Comparison of ENCODE assay signal across 18 cellular contexts in genomic region chr7:29328050-29328449, GRCh38.
DNase-seq lines count a peak whose midpoint lies in the region; ATAC-seq and TF ChIP-seq lines count a peak whose summit lies in the region.
"Had no signal": no experiment of that assay in that cellular context is flagged by ENCODE, and none has a peak within 500 bp of the region (broad histone marks: within the 10 kb centered on the region; RNA-seq: fewer than 3 reads in every experiment).

No MANE protein-coding gene starts in this region.

- CTCF ChIA-PET in A673 (lab: Charles Lee) = no interaction called here
- CTCF ChIA-PET in T-cell (lab: Charles Lee) = no interaction called here

- no peak overlapping the region for H3K27ac Mint-ChIP-seq in T-cell
- no peak overlapping the region for H3K27ac Mint-ChIP-seq in T-helper 17 cell
- H3K27ac Mint-ChIP-seq: activated naive CD8-positive, alpha-beta T cell; activated T-cell treated with anti-CD3 and anti-CD28 coated beads, Interleukin-2, amount 50 U/mL, for 24 hours; naive thymus-derived CD4-positive, alpha-beta T cell had no signal

- ATAC-seq in RWPE2 (ENCODE audit: low read depth) (no peak), left lung (peak; percentile 44), T-cell (replicated peaks in 1 of 4) (no peak), T-helper 17 cell (no peak)
- ATAC-seq: K562; naive thymus-derived CD4-positive, alpha-beta T cell had no signal

- TF ChIP-seq CTCF in A673 (conservative IDR thresholded peaks at IDR 0.05; ENCODE audit: low read depth, low read length) (no peak), RWPE2 (IDR thresholded peaks at IDR 0.05; ENCODE audit: poor library complexity, severe bottlenecking) (no peak), left lung (IDR thresholded peaks at IDR 0.05) (no peak)

- H3K27ac ChIP-seq in A673 (ENCODE audit: low read depth, low read length, poor library complexity, severe bottlenecking) (peak overlapping the region; percentile 72), RWPE2 (ENCODE audit: poor library complexity, severe bottlenecking) (peak overlapping the region; percentile 68), left lung (no peak overlapping the region)

- H3K4me3 Mint-ChIP-seq in T-cell = no peak overlapping the region
- no peak overlapping the region for H3K4me3 Mint-ChIP-seq in T-helper 17 cell
- H3K4me3 Mint-ChIP-seq: activated naive CD8-positive, alpha-beta T cell; activated T-cell treated with anti-CD3 and anti-CD28 coated beads, Interleukin-2, amount 50 U/mL, for 24 hours; naive thymus-derived CD4-positive, alpha-beta T cell had no signal

- DNase-seq in A673 (ENCODE audit: low spot score) = no peak
- DNase-seq in DMS53 (lab: John Stamatoyannopoulos, UW) = peak; percentile 34
- no peak for DNase-seq in RWPE2 (ENCODE audit: low spot score)
- no peak for DNase-seq in left lung
- no peak for DNase-seq in A172 (ENCODE audit: low spot score)
- DNase-seq in T-cell = no peak
- no peak for DNase-seq in NCI-H187 (lab: John Stamatoyannopoulos, UW)
- DNase-seq in T-helper 17 cell = no peak
- DNase-seq: activated CD4-positive, alpha-beta T cell treated with anti-CD3 and anti-CD28 coated beads, Interleukin-2, amount 50 U/mL, for 1 hour; activated T-cell treated with anti-CD3 and anti-CD28 coated beads, Interleukin-2, amount 50 U/mL, for 24 hours; effector CD8-positive, alpha-beta T cell; naive thymus-derived CD4-positive, alpha-beta T cell; NCI-H1694; retina; SHP77 treated with DMSO at 0.1 percent for 48 hours; substantia nigra had no signal

- H3K9me3 Mint-ChIP-seq in T-cell = peaks cover 0 to 3% (median 0%) of the 10 kb centered on the region in 3 donors
- H3K9me3 Mint-ChIP-seq: activated T-cell treated with anti-CD3 and anti-CD28 coated beads, Interleukin-2, amount 50 U/mL, for 24 hours had no signal

- H3K27me3 Mint-ChIP-seq in T-cell (no peaks in the 10 kb centered on the region), T-helper 17 cell (peaks cover 13% of the 10 kb centered on the region)
- H3K27me3 Mint-ChIP-seq: activated naive CD8-positive, alpha-beta T cell; activated T-cell treated with anti-CD3 and anti-CD28 coated beads, Interleukin-2, amount 50 U/mL, for 24 hours had no signal

- BruUV-seq in A673 (replicated peaks; lab: Mats Ljungman, UMichigan) = TSS peak; percentile 24

- POLR2A ChIA-PET in A673 (lab: Charles Lee; ENCODE audit: low non-redundant PET) (no interaction called here), T-cell (lab: Charles Lee) (no interaction called here)

- no peaks in the 10 kb centered on the region for H3K36me3 ChIP-seq in A673 (ENCODE audit: insufficient read depth, low read length, poor library complexity, severe bottlenecking)
- no peaks in the 10 kb centered on the region for H3K36me3 ChIP-seq in RWPE2 (ENCODE audit: low read depth)
- H3K36me3 ChIP-seq in left lung = no peaks in the 10 kb centered on the region

- H3K4me1 ChIP-seq in A673 (ENCODE audit: insufficient read depth, low read length, poor library complexity, severe bottlenecking) (peaks cover 69% of the 10 kb centered on the region), RWPE2 (ENCODE audit: insufficient read depth, poor library complexity, severe bottlenecking) (peaks cover 20% of the 10 kb centered on the region), left lung (peaks cover 0 to 16% of the 10 kb centered on the region in 2 donors)

- intact Hi-C loops in A673 (cut with micrococcal nuclease; ENCODE audit: unreplicated experiment) (no loop called here), left lung (cut with DNase I) (no loop called here)

- H3K27me3 ChIP-seq in A673 (replicated peaks; ENCODE audit: insufficient read depth, low read depth, low read length, poor library complexity) (no peaks in the 10 kb centered on the region), RWPE2 (ENCODE audit: insufficient read depth, poor library complexity, severe bottlenecking) (no peaks in the 10 kb centered on the region), left lung (peaks cover 0 to 24% of the 10 kb centered on the region in 2 donors)

- H3K4me3 ChIP-seq in A673 (ENCODE audit: low read depth, low read length, poor library complexity, severe bottlenecking) (no peak overlapping the region), RWPE2 (ENCODE audit: severe bottlenecking) (no peak overlapping the region), left lung (no peak overlapping the region)
- H3K4me3 ChIP-seq: K562 had no signal

- H3K4me1 Mint-ChIP-seq in T-cell (peaks cover 11 to 22% (median 11%) of the 10 kb centered on the region in 3 donors), T-helper 17 cell (no peaks in the 10 kb centered on the region)

- H3K9me3 ChIP-seq in A673 (ENCODE audit: low read depth, low read length, poor library complexity, severe bottlenecking) (no peaks in the 10 kb centered on the region), RWPE2 (ENCODE audit: severe bottlenecking) (no peaks in the 10 kb centered on the region), left lung (no peaks in the 10 kb centered on the region), T-helper 17 cell (ENCODE audit: control insufficient read depth, low read length, poor library complexity, severe bottlenecking) (no peaks in the 10 kb centered on the region)

- no peaks in the 10 kb centered on the region for H3K36me3 Mint-ChIP-seq in T-cell
- H3K36me3 Mint-ChIP-seq in T-helper 17 cell (ENCODE audit: low read depth) = no peaks in the 10 kb centered on the region
- H3K36me3 Mint-ChIP-seq: activated naive CD8-positive, alpha-beta T cell; naive thymus-derived CD4-positive, alpha-beta T cell had no signal

Comparison
In these comparisons a context has a peak if more than half of its experiments do, and no peak if none do; other contexts are left out.
1. H3K27ac ChIP-seq: peak in A673 (single experiment) and RWPE2 (single experiment); none in left lung (0 of 2).